Comparison of ENCODE assay signal across 12 cellular contexts in the genomic region with DNA sequence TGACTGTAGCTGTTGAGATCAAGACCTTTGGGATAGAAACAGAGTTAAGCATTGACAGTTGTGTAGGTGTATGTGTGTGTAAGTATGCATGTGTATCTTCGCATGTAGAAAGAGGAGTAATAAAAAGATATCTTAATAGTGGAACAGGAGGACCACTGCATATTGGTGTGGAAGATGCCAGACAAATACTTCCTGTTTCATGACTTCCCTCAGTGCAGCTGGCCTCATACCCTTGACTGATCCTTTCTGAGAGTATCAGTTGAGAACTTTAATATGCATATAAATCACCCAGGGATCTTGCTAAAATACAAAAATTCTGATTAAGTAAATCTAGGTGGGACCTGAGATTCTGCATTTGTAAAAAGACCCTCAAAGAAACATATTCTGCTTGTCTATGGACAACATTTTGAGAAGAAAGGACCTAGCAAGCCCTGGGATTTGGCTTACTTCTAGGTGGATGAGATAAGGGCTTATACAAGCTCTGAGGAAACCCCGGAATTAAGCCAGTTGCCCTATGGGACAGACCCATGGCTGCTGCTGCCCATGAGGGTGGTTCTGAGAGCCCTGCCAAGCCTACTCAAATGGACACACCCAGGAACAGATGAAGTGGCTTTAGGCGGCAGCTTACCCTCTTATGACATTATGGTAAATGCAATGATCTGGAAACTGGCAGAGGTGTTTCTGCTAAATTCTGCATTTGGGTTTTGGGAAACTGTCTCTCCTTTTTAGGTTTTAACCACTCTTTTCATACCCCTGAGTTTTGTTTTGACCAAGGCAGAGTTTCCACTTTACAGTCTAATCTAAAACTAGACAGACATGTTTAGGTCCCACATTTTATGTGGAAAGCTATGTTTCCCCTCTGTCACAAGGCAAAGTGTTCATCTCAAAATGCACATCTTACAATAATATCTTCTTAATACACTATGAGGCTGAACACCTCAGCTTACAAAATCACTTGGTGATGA. TPM values are rescaled to one million over a fixed set of nuclear protein-coding genes. Genes with fewer than 3 reads are reported as not detected.
A peak's percentile ranks its signal among the peaks of the same experiment; 100 is the strongest.
DNase-seq lines count a peak whose midpoint lies in the region; ATAC-seq and TF ChIP-seq lines count a peak whose summit lies in the region.
"Had no signal": no experiment of that assay in that cellular context is flagged by ENCODE, and none has a peak within 500 bp of the region (broad histone marks: within the 10 kb centered on the region; RNA-seq: fewer than 3 reads in every experiment).

No MANE protein-coding gene starts in this region.

- DNase-seq in CD8-positive, alpha-beta memory T cell: no peak
- no peak for DNase-seq in activated naive CD8-positive, alpha-beta T cell treated with anti-CD3 and anti-CD28 coated beads, Interleukin-2, amount 10 ng/mL, durations not matched to agents 7 days and 5 days
- DNase-seq in activated gamma-delta T cell treated with Interleukin-2 at 50 U/mL for 16 hours: no peak
- DNase-seq in UCSD-AML1 (lab: John Stamatoyannopoulos, UW; ENCODE audit: unreplicated experiment): no peak
- DNase-seq in NCI-H446 (lab: John Stamatoyannopoulos, UW): no peak
- DNase-seq: Caco-2, NCI-H774 had no signal

- H3K36me3 ChIP-seq in CD8-positive, alpha-beta memory T cell (ENCODE audit: insufficient read depth, low read length): peaks cover 8% of the 10 kb centered on the region

- no peaks in the 10 kb centered on the region for H3K9me3 Mint-ChIP-seq in CD8-positive, alpha-beta memory T cell
- peaks cover 4% of the 10 kb centered on the region for H3K9me3 Mint-ChIP-seq in activated naive CD8-positive, alpha-beta T cell treated with anti-CD3 and anti-CD28 coated beads, Interleukin-2, amount 10 ng/mL, durations not matched to agents 7 days and 5 days

- no peaks in the 10 kb centered on the region for H3K27me3 ChIP-seq in CD8-positive, alpha-beta memory T cell (ENCODE audit: insufficient read depth, low read length, poor library complexity, severe bottlenecking)

- H3K9me3 ChIP-seq in CD8-positive, alpha-beta memory T cell (ENCODE audit: low read length): no peaks in the 10 kb centered on the region
- H3K9me3 ChIP-seq: Caco-2 had no signal

- peaks cover 12 to 87% (median 44%) of the 10 kb centered on the region in 3 donors for H3K36me3 Mint-ChIP-seq in CD8-positive, alpha-beta memory T cell
- H3K36me3 Mint-ChIP-seq in activated naive CD8-positive, alpha-beta T cell treated with anti-CD3 and anti-CD28 coated beads, Interleukin-2, amount 10 ng/mL, durations not matched to agents 7 days and 5 days: peaks cover 78% of the 10 kb centered on the region

- no peak overlapping the region for H3K4me3 ChIP-seq in CD8-positive, alpha-beta memory T cell (ENCODE audit: low read length)

- no peak overlapping the region for H3K27ac ChIP-seq in CD8-positive, alpha-beta memory T cell (ENCODE audit: low read depth, low read length)

- H3K27me3 Mint-ChIP-seq in CD8-positive, alpha-beta memory T cell: no peaks in the 10 kb centered on the region
- no peaks in the 10 kb centered on the region for H3K27me3 Mint-ChIP-seq in activated naive CD8-positive, alpha-beta T cell treated with anti-CD3 and anti-CD28 coated beads, Interleukin-2, amount 10 ng/mL, durations not matched to agents 7 days and 5 days

- peak; percentile 68 for ATAC-seq in GM18909 (IDR thresholded peaks at IDR 0.05; ENCODE audit: poor library complexity, unreplicated experiment)
- ATAC-seq in HG03103 (IDR thresholded peaks at IDR 0.05; ENCODE audit: low read depth, unreplicated experiment): peak; percentile 64
- ATAC-seq in activated naive CD8-positive, alpha-beta T cell treated with anti-CD3 and anti-CD28 coated beads, Interleukin-2, amount 10 ng/mL, durations not matched to agents 7 days and 5 days (ENCODE audit: low read depth): no peak
- no peak for ATAC-seq in SK-N-SH treated with all-trans-retinoic acid at 6 μM for 48 hours

- no peak overlapping the region for H3K4me3 Mint-ChIP-seq in CD8-positive, alpha-beta memory T cell
- H3K4me3 Mint-ChIP-seq in activated naive CD8-positive, alpha-beta T cell treated with anti-CD3 and anti-CD28 coated beads, Interleukin-2, amount 10 ng/mL, durations not matched to agents 7 days and 5 days: peak overlapping the region; percentile 59

- peaks cover 17% of the 10 kb centered on the region for H3K4me1 ChIP-seq in CD8-positive, alpha-beta memory T cell (ENCODE audit: insufficient read depth, low read length)
- H3K4me1 ChIP-seq: Caco-2 had no signal

- peak overlapping the region; percentile 34 to 93 (median 65) for H3K27ac Mint-ChIP-seq in CD8-positive, alpha-beta memory T cell
- H3K27ac Mint-ChIP-seq in activated naive CD8-positive, alpha-beta T cell treated with anti-CD3 and anti-CD28 coated beads, Interleukin-2, amount 10 ng/mL, durations not matched to agents 7 days and 5 days: peak overlapping the region; percentile 86

- H3K4me1 Mint-ChIP-seq in CD8-positive, alpha-beta memory T cell: peaks cover 52 to 76% (median 74%) of the 10 kb centered on the region in 3 donors
- H3K4me1 Mint-ChIP-seq in activated naive CD8-positive, alpha-beta T cell treated with anti-CD3 and anti-CD28 coated beads, Interleukin-2, amount 10 ng/mL, durations not matched to agents 7 days and 5 days: peaks cover 69% of the 10 kb centered on the region

- CTCF ChIA-PET in CD8-positive, alpha-beta memory T cell (lab: Charles Lee): interaction anchor here (2.8 kb wide), 1 partner anchor 12 kb away, joined by 8 read pairs; no protein-coding TSS in a partner anchor

- POLR2A ChIA-PET in CD8-positive, alpha-beta memory T cell (lab: Charles Lee): no interaction called here
- POLR2A ChIA-PET in activated naive CD8-positive, alpha-beta T cell treated with anti-CD3 and anti-CD28 coated beads, Interleukin-2, amount 10 ng/mL, durations not matched to agents 7 days and 5 days (lab: Charles Lee): interaction anchor here (0.5 to 1.2 kb wide), 3 partner anchors 12 to 56 kb away, joined by 3 to 4 read pairs (median 3); no protein-coding TSS in a partner anchor

TF ChIP-seq in SK-N-SH treated with all-trans-retinoic acid at 6 μM for 48 hours, 23 proteins besides CTCF, POLR2A, EP300 and RAD21 (continues in another document):
- TF ChIP-seq, protein P1, sequence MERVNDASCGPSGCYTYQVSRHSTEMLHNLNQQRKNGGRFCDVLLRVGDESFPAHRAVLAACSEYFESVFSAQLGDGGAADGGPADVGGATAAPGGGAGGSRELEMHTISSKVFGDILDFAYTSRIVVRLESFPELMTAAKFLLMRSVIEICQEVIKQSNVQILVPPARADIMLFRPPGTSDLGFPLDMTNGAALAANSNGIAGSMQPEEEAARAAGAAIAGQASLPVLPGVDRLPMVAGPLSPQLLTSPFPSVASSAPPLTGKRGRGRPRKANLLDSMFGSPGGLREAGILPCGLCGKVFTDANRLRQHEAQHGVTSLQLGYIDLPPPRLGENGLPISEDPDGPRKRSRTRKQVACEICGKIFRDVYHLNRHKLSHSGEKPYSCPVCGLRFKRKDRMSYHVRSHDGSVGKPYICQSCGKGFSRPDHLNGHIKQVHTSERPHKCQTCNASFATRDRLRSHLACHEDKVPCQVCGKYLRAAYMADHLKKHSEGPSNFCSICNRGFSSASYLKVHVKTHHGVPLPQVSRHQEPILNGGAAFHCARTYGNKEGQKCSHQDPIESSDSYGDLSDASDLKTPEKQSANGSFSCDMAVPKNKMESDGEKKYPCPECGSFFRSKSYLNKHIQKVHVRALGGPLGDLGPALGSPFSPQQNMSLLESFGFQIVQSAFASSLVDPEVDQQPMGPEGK (CRISPR knock-in tag; IDR thresholded peaks at IDR 0.05; ENCODE audit: borderline replicate concordance): no peak
- TF ChIP-seq ZFP30 (CRISPR knock-in tag; IDR thresholded peaks at IDR 0.05) (no peak), ZNF565 (CRISPR knock-in tag; conservative IDR thresholded peaks at IDR 0.05; ENCODE audit: low read depth) (no peak), TCF4 (CRISPR knock-in tag; IDR thresholded peaks at IDR 0.05; ENCODE audit: borderline replicate concordance) (no peak), ZFP3 (CRISPR knock-in tag; IDR thresholded peaks at IDR 0.05) (no peak), ZNF8 (CRISPR knock-in tag; IDR thresholded peaks at IDR 0.05) (no peak), TOX (CRISPR knock-in tag; IDR thresholded peaks at IDR 0.05; ENCODE audit: borderline replicate concordance) (no peak), SNAI2 (CRISPR knock-in tag; IDR thresholded peaks at IDR 0.05) (no peak), ESRRG (CRISPR knock-in tag; IDR thresholded peaks at IDR 0.05) (no peak), OSR1 (CRISPR knock-in tag; IDR thresholded peaks at IDR 0.05) (no peak), RARB (CRISPR knock-in tag; IDR thresholded peaks at IDR 0.05) (no peak), ISL1 (CRISPR knock-in tag; IDR thresholded peaks at IDR 0.05) (no peak)
- TF ChIP-seq, protein P2, sequence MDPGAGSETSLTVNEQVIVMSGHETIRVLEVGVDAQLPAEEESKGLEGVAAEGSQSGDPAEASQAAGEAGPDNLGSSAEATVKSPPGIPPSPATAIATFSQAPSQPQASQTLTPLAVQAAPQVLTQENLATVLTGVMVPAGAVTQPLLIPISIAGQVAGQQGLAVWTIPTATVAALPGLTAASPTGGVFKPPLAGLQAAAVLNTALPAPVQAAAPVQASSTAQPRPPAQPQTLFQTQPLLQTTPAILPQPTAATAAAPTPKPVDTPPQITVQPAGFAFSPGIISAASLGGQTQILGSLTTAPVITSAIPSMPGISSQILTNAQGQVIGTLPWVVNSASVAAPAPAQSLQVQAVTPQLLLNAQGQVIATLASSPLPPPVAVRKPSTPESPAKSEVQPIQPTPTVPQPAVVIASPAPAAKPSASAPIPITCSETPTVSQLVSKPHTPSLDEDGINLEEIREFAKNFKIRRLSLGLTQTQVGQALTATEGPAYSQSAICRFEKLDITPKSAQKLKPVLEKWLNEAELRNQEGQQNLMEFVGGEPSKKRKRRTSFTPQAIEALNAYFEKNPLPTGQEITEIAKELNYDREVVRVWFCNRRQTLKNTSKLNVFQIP (CRISPR knock-in tag; IDR thresholded peaks at IDR 0.05; ENCODE audit: borderline replicate concordance, low read depth): no peak
- TF ChIP-seq, protein P3, sequence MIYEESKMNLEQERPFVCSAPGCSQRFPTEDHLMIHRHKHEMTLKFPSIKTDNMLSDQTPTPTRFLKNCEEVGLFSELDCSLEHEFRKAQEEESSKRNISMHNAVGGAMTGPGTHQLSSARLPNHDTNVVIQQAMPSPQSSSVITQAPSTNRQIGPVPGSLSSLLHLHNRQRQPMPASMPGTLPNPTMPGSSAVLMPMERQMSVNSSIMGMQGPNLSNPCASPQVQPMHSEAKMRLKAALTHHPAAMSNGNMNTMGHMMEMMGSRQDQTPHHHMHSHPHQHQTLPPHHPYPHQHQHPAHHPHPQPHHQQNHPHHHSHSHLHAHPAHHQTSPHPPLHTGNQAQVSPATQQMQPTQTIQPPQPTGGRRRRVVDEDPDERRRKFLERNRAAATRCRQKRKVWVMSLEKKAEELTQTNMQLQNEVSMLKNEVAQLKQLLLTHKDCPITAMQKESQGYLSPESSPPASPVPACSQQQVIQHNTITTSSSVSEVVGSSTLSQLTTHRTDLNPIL (CRISPR knock-in tag; IDR thresholded peaks at IDR 0.05; ENCODE audit: low read depth): no peak

RNA-seq across cellular contexts. Expression of a gene that starts 8.8 kb away (rescaled TPM):
- 100 to 1,000 TPM; 547 to 551 TPM for total RNA-seq in CD8-positive, alpha-beta memory T cell
- polyA plus RNA-seq in CD8-positive, alpha-beta memory T cell: 0.51 TPM
- 1 to 10 TPM; 1.9 TPM for total RNA-seq in activated naive CD8-positive, alpha-beta T cell treated with anti-CD3 and anti-CD28 coated beads, Interleukin-2, amount 10 ng/mL, durations not matched to agents 7 days and 5 days
- total RNA-seq: ureter had no signal
- polyA plus RNA-seq: neural cell had no signal

Comparison
In these comparisons a context has a peak if more than half of its experiments do, and no peak if none do; other contexts are left out.
1. ATAC-seq: peak in GM18909 (single experiment) and HG03103 (single experiment); none in activated naive CD8-positive, alpha-beta T cell treated with anti-CD3 and anti-CD28 coated beads, Interleukin-2, amount 10 ng/mL, durations not matched to agents 7 days and 5 days (single experiment) and SK-N-SH treated with all-trans-retinoic acid at 6 μM for 48 hours (single experiment).
2. RNA of a gene that starts 8.8 kb away (total RNA-seq): 547 to 551 TPM in CD8-positive, alpha-beta memory T cell; 1.9 TPM in activated naive CD8-positive, alpha-beta T cell treated with anti-CD3 and anti-CD28 coated beads, Interleukin-2, amount 10 ng/mL, durations not matched to agents 7 days and 5 days; every median in the first group is over 100 times any median in the second.